13 cellular contexts compared by ENCODE assay signal in the genomic region with DNA sequence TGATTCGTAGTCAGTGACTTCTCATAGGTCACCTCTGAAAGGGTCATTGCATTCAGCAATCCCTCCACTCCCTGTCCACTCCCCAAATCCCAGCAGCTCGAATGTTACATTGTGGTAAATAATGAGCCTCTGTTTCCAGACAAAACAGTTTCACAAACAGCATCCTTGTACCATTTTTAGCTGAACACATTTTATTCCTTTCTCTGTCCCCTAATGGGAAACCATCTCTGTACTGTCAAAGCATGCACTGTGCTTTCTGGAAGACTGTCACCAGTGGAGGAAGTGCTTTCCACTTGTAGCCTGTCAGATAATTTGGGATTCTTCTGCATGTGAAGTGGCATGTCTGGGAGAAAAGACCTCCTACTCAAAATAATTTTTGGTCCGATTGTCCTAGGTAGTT.
A peak's percentile ranks its signal among the peaks of the same experiment; 100 is the strongest.
DNase-seq lines count a peak whose midpoint lies in the region; ATAC-seq lines count a peak whose summit lies in the region.
"Had no signal": no experiment of that assay in that cellular context is flagged by ENCODE, and none has a peak within 500 bp of the region (broad histone marks: within the 10 kb centered on the region; RNA-seq: fewer than 3 reads in every experiment).

No MANE protein-coding gene starts in this region.

- no peak overlapping the region for H3K4me3 ChIP-seq in rectal smooth muscle tissue (ENCODE audit: low read length)
- H3K4me3 ChIP-seq: A549, HAP-1 had no signal

- peak overlapping the region; percentile 41 for H3K27ac ChIP-seq in angular gyrus (ENCODE audit: low read depth, low read length)
- H3K27ac ChIP-seq in rectal smooth muscle tissue (ENCODE audit: low read depth, low read length), result peak overlapping the region; percentile 3
- H3K27ac ChIP-seq: A549 had no signal

- H3K27me3 ChIP-seq in rectal smooth muscle tissue (ENCODE audit: control insufficient read depth, insufficient read depth, low read length), result no peaks in the 10 kb centered on the region

- DNase-seq in medulla oblongata (ENCODE audit: extremely low spot score) (peak; percentile 41), NCI-H1436 (lab: John Stamatoyannopoulos, UW) (no peak), NOMO-1 (lab: John Stamatoyannopoulos, UW; ENCODE audit: unreplicated experiment in 2 of 2) (no peak)
- DNase-seq: Caco-2; CD8-positive, alpha-beta T cell; DND-41; GDM1 had no signal

- H3K36me3 ChIP-seq in rectal smooth muscle tissue (ENCODE audit: control insufficient read depth, insufficient read depth, low read length), result no peaks in the 10 kb centered on the region
- H3K36me3 ChIP-seq: HAP-1 had no signal

- ATAC-seq in HG02970 (IDR thresholded peaks at IDR 0.05; ENCODE audit: low FRiP score, unreplicated experiment) (no peak), GM21526 (IDR thresholded peaks at IDR 0.05; ENCODE audit: low FRiP score, unreplicated experiment) (no peak)
- ATAC-seq: A549; CD8-positive, alpha-beta T cell had no signal

- no peaks in the 10 kb centered on the region for H3K4me1 ChIP-seq in rectal smooth muscle tissue (ENCODE audit: control insufficient read depth, insufficient read depth, low read length)
- H3K4me1 ChIP-seq: A549, Caco-2, HAP-1 had no signal

- no peak overlapping the region for H3K9ac ChIP-seq in rectal smooth muscle tissue (ENCODE audit: low read length)
